In genomic region chr17:19755821-19756510, GRCh38 we compare ENCODE assay signal across 1 cellular context.
TF ChIP-seq lines count a peak whose summit lies in the region.

No MANE protein-coding gene starts in this region.

TF ChIP-seq in IMR-90, 13 proteins besides CTCF, POLR2A, EP300 and RAD21:
- no peak for TF ChIP-seq RCOR1 (IDR thresholded peaks at IDR 0.05; ENCODE audit: insufficient replicate concordance, low read length)
- no peak for TF ChIP-seq RFX5 (IDR thresholded peaks at IDR 0.05; ENCODE audit: low read depth, low read length)
- no peak for TF ChIP-seq CHD1 (IDR thresholded peaks at IDR 0.05; ENCODE audit: low read depth, low read length)
- TF ChIP-seq CEBPB (IDR thresholded peaks at IDR 0.05; ENCODE audit: low read depth, low read length) = no peak
- no peak for TF ChIP-seq BHLHE40 (IDR thresholded peaks at IDR 0.05; ENCODE audit: low read depth, low read length)
- TF ChIP-seq MAZ (IDR thresholded peaks at IDR 0.05; ENCODE audit: borderline replicate concordance, low read depth, low read length) = no peak
- TF ChIP-seq, protein P1, sequence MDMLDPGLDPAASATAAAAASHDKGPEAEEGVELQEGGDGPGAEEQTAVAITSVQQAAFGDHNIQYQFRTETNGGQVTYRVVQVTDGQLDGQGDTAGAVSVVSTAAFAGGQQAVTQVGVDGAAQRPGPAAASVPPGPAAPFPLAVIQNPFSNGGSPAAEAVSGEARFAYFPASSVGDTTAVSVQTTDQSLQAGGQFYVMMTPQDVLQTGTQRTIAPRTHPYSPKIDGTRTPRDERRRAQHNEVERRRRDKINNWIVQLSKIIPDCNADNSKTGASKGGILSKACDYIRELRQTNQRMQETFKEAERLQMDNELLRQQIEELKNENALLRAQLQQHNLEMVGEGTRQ (IDR thresholded peaks at IDR 0.05; ENCODE audit: low read depth, low read length) = no peak
- no peak for TF ChIP-seq MXI1 (IDR thresholded peaks at IDR 0.05; ENCODE audit: borderline replicate concordance, low read depth, low read length)
- TF ChIP-seq, protein P2, sequence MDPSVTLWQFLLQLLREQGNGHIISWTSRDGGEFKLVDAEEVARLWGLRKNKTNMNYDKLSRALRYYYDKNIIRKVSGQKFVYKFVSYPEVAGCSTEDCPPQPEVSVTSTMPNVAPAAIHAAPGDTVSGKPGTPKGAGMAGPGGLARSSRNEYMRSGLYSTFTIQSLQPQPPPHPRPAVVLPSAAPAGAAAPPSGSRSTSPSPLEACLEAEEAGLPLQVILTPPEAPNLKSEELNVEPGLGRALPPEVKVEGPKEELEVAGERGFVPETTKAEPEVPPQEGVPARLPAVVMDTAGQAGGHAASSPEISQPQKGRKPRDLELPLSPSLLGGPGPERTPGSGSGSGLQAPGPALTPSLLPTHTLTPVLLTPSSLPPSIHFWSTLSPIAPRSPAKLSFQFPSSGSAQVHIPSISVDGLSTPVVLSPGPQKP (IDR thresholded peaks at IDR 0.05; ENCODE audit: borderline replicate concordance, low read depth, low read length) = no peak
- TF ChIP-seq SMC3 (IDR thresholded peaks at IDR 0.05; ENCODE audit: low read depth, low read length) = no peak
- no peak for TF ChIP-seq MAFK (IDR thresholded peaks at IDR 0.05; ENCODE audit: low read depth, low read length)
- TF ChIP-seq FOS (IDR thresholded peaks at IDR 0.05; ENCODE audit: low read depth, low read length) = no peak
- TF ChIP-seq NFE2L2 (IDR thresholded peaks at IDR 0.05; ENCODE audit: low read depth, low read length) = no peak
